In genomic region chr2:211035548-211036185, GRCh38 we compare ENCODE assay signal across 8 cellular contexts.
A peak's percentile ranks its signal among the peaks of the same experiment; 100 is the strongest.
DNase-seq lines count a peak whose midpoint lies in the region; ATAC-seq, FAIRE-seq and TF ChIP-seq lines count a peak whose summit lies in the region.

No MANE protein-coding gene starts in this region.

- DNase-seq in COLO829 (ENCODE audit: low spot score) (peak; percentile 28), GM20000 (ENCODE audit: low spot score) (peak; percentile 6), LNCaP clone FGC (ENCODE audit: low read depth) (peak; percentile 49), choroid plexus epithelial cell (ENCODE audit: low read depth) (peak; percentile 67), pancreas (peak in 2 of 6 donors; percentile 7 to 19), GOT3 (lab: John Stamatoyannopoulos, UW) (no peak)
- no peak for DNase-seq in activated CD8-positive, alpha-beta memory T cell treated with anti-CD3 and anti-CD28 coated beads for 24 hours

- H3K27ac ChIP-seq in pancreas = no peak overlapping the region

- no peaks in the 10 kb centered on the region for H3K9me3 ChIP-seq in pancreas

- no peak overlapping the region for H3K4me3 ChIP-seq in LNCaP clone FGC (ENCODE audit: low read depth, low read length)
- H3K4me3 ChIP-seq in choroid plexus epithelial cell (ENCODE audit: low read depth, low read length) = no peak overlapping the region
- H3K4me3 ChIP-seq in pancreas = no peak overlapping the region

- no peak for TF ChIP-seq CTCF in GM20000 (IDR thresholded peaks at IDR 0.05; ENCODE audit: extremely low read depth, missing control alignments)
- TF ChIP-seq CTCF in LNCaP clone FGC (IDR thresholded peaks at IDR 0.05; ENCODE audit: control insufficient read depth, extremely low read depth, insufficient read depth) = peak; percentile 60
- TF ChIP-seq CTCF in choroid plexus epithelial cell (conservative IDR thresholded peaks at IDR 0.05; ENCODE audit: low read depth, low read length) = peak; percentile 70
- TF ChIP-seq CTCF in pancreas (IDR thresholded peaks at IDR 0.05) = peak; percentile 18 to 62 (median 48)

- H3K27me3 ChIP-seq in pancreas = no peaks in the 10 kb centered on the region

- no peaks in the 10 kb centered on the region for H3K36me3 ChIP-seq in pancreas

- intact Hi-C loops in pancreas (cut with DNase I) = no loop called here

- H3K4me1 ChIP-seq in pancreas = peaks cover 0 to 3% (median 0%) of the 10 kb centered on the region in 3 donors

- ATAC-seq in pancreas (peak in 3 of 4 donors; percentile 68 to 84 (median 76)), GM18873 (IDR thresholded peaks at IDR 0.05; ENCODE audit: low FRiP score, unreplicated experiment) (no peak)

- FAIRE-seq in pancreas (lab: Jason Lieb, UNC) = no peak

- 38 to 45% methylated on average over 4 of the region's 4 CpGs for WGBS in pancreas, 2 donors

Comparison
In these comparisons a context has a peak if more than half of its experiments do, and no peak if none do; other contexts are left out.
1. DNase-seq: peak in COLO829 (single experiment), GM20000 (single experiment), LNCaP clone FGC (single experiment) and choroid plexus epithelial cell (single experiment); none in GOT3 (single experiment) and activated CD8-positive, alpha-beta memory T cell treated with anti-CD3 and anti-CD28 coated beads for 24 hours (single experiment).